In genomic region chr12:51275088-51275487, GRCh38 we compare ENCODE assay signal across 31 cellular contexts. TPM values are rescaled to one million over a fixed set of nuclear protein-coding genes. Genes with fewer than 3 reads are reported as not detected.
"Had no signal": no experiment of that assay in that cellular context is flagged by ENCODE, and none has a peak within 500 bp of the region (broad histone marks: within the 10 kb centered on the region; RNA-seq: fewer than 3 reads in every experiment).

No MANE protein-coding gene starts in this region.

- H3K4me3 ChIP-seq: breast epithelium, dorsolateral prefrontal cortex, esophagus muscularis mucosa, left ventricle myocardium inferior, right lobe of liver, skin epidermis had no signal

- H3K27me3 ChIP-seq: breast epithelium, right lobe of liver had no signal

- H3K27ac ChIP-seq: breast epithelium, dorsolateral prefrontal cortex, esophagus muscularis mucosa, left ventricle myocardium inferior, right lobe of liver, skin epidermis had no signal

- H3K4me3 Mint-ChIP-seq: activated B cell treated with CpG ODN at 0.5 μM for 24 hours; activated CD4-positive, alpha-beta T cell treated with anti-CD3 and anti-CD28 coated beads for 36 hours; activated naive CD8-positive, alpha-beta T cell; activated T-cell treated with anti-CD3 and anti-CD28 coated beads, Interleukin-2, amount 50 U/mL, for 4 hours; central memory CD8-positive, alpha-beta T cell; effector memory CD8-positive, alpha-beta T cell; mesothelial cell of epicardium; nephron; stimulated activated effector memory CD8-positive, alpha-beta T cell treated with anti-CD3 and anti-CD28 coated beads, Interleukin-12 subunit alpha, Interleukin-12 subunit beta, amount 100 ng/mL, for 72 hours had no signal

- H3K4me1 ChIP-seq: breast epithelium had no signal

- H3K36me3 Mint-ChIP-seq: activated naive CD8-positive, alpha-beta T cell; mesothelial cell of epicardium had no signal

- FAIRE-seq: colon, frontal cortex had no signal

- H3K36me3 ChIP-seq: breast epithelium, esophagus muscularis mucosa, left ventricle myocardium inferior, right lobe of liver had no signal

- H3K27ac Mint-ChIP-seq: activated B cell treated with CpG ODN at 0.5 μM for 24 hours; activated CD4-positive, alpha-beta T cell treated with anti-CD3 and anti-CD28 coated beads for 36 hours; activated naive CD8-positive, alpha-beta T cell; activated T-helper 2 cell treated with anti-CD3 and anti-CD28 coated beads, Interferon-gamma antibody, Interleukin-2, Interleukin-4, amounts not matched to agents 10 μg/mL and 5 μg/mL and 100 μg/mL, durations not matched to agents 14 hours and 24 hours and 36 hours; effector memory CD8-positive, alpha-beta T cell; mesothelial cell of epicardium; nephron; stimulated activated effector memory CD8-positive, alpha-beta T cell treated with anti-CD3 and anti-CD28 coated beads, Interleukin-12 subunit alpha, Interleukin-12 subunit beta, amount 100 ng/mL, for 72 hours had no signal

- H3K27me3 Mint-ChIP-seq: activated B cell treated with CpG ODN at 0.5 μM for 24 hours; activated naive CD8-positive, alpha-beta T cell; central memory CD8-positive, alpha-beta T cell; effector memory CD8-positive, alpha-beta T cell had no signal

- H3K9me3 ChIP-seq: breast epithelium, esophagus muscularis mucosa, left ventricle myocardium inferior, right lobe of liver had no signal

- DNase-seq: activated B cell treated with CpG ODN at 0.5 μM for 24 hours; activated CD4-positive, alpha-beta T cell treated with anti-CD3 and anti-CD28 coated beads for 36 hours; activated CD4-positive, alpha-beta T cell treated with anti-CD3 and anti-CD28 coated beads, Interleukin-2, amount 50 U/mL, for 48 hours; activated CD8-positive, alpha-beta memory T cell treated with anti-CD3 and anti-CD28 coated beads, Interleukin-2, amount 50 U/mL, for 48 hours; activated naive CD4-positive, alpha-beta T cell; activated T-cell treated with anti-CD3 and anti-CD28 coated beads, Interleukin-2, amount 50 U/mL, for 4 hours; amniotic stem cell; dorsolateral prefrontal cortex; effector memory CD8-positive, alpha-beta T cell; glutamatergic neuron; hippocampal formation; kidney glomerular epithelial cell; left ventricle myocardium inferior; occipital lobe; right lobe of liver; stimulated activated CD4-positive, alpha-beta T cell treated with anti-CD3 and anti-CD28 coated beads, Interleukin-2, amount 100 ng/mL, for 24 hours; T-helper 9 cell; trophoblast cell had no signal

- H3K9me3 Mint-ChIP-seq: activated B cell treated with CpG ODN at 0.5 μM for 24 hours; activated T-cell treated with anti-CD3 and anti-CD28 coated beads, Interleukin-2, amount 50 U/mL, for 4 hours; activated T-helper 2 cell treated with anti-CD3 and anti-CD28 coated beads, Interferon-gamma antibody, Interleukin-2, Interleukin-4, amounts not matched to agents 10 μg/mL and 5 μg/mL and 100 μg/mL, durations not matched to agents 14 hours and 24 hours and 36 hours; central memory CD8-positive, alpha-beta T cell; effector memory CD8-positive, alpha-beta T cell; mesothelial cell of epicardium; nephron; stimulated activated effector memory CD8-positive, alpha-beta T cell treated with anti-CD3 and anti-CD28 coated beads, Interleukin-12 subunit alpha, Interleukin-12 subunit beta, amount 100 ng/mL, for 72 hours had no signal

RNA-seq across cellular contexts. Expression of gene SMAGP, which starts 4.9 kb away (rescaled TPM):
- total RNA-seq: activated T-helper 2 cell treated with anti-CD3 and anti-CD28 coated beads, Interferon-gamma antibody, Interleukin-2, Interleukin-4, amounts not matched to agents 10 μg/mL and 5 μg/mL and 100 μg/mL, durations not matched to agents 14 hours and 24 hours and 36 hours had no signal

RNA-seq across cellular contexts. Expression of gene BIN2, which starts 48.9 kb away (rescaled TPM):
- total RNA-seq: lung microvascular endothelial cell, myocyte had no signal
